ENCODE assay signal across 8 cellular contexts in the genomic region with DNA sequence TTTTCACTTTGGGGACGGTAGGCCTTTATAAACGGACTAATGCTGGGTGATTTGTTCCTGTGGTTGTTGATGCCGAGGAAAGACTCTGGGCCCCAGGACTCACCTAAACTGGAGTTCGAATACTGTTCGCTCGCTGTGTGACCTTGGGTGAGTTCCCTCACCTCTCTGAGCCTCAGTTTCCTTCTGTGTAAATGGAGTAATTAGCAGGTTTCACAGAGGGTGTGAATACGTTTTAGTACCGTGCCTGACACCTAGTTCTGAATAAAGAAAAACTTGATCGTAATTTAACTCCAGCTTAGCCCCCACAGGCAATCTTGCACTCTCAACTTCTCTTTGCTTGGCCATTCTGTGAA. TPM values are rescaled to one million over a fixed set of nuclear protein-coding genes. Genes with fewer than 3 reads are reported as not detected.
DNase-seq lines count a peak whose midpoint lies in the region; ATAC-seq, FAIRE-seq and TF ChIP-seq lines count a peak whose summit lies in the region.

No MANE protein-coding gene starts in this region.

- peaks cover 8% of the 10 kb centered on the region; the same call in 1 of the 2 replicates for H4K20me1 ChIP-seq in OCI-LY7 (ENCODE audit: insufficient read depth, low read length)

- H3K9me3 Mint-ChIP-seq in CD4-positive, alpha-beta T cell = no peaks in the 10 kb centered on the region
- H3K9me3 Mint-ChIP-seq in endothelial cell (ENCODE audit: unreplicated experiment) = no peaks in the 10 kb centered on the region

- no peaks in the 10 kb centered on the region for H3K9me3 ChIP-seq in CD4-positive, alpha-beta T cell (ENCODE audit: control insufficient read depth, low read length)
- H3K9me3 ChIP-seq in OCI-LY7 (ENCODE audit: low read length) (no peaks in the 10 kb centered on the region), neuronal stem cell (replicated peaks in 1 of 2; ENCODE audit: control insufficient read depth in 2 of 2, insufficient read depth in 1 of 2, low read depth in 1 of 2, low read length in 2 of 2) (no peaks in the 10 kb centered on the region)

- peak overlapping the region; percentile 60 for H2AFZ ChIP-seq in OCI-LY7 (ENCODE audit: low read length)
- peak overlapping the region; percentile 99 for H2AFZ ChIP-seq in neuronal stem cell (ENCODE audit: low read length)

- no peak for ATAC-seq in CD4-positive, alpha-beta T cell (ENCODE audit: poor library complexity)

- CTCF ChIA-PET in CD4-positive, alpha-beta T cell (lab: Charles Lee) = interaction anchor here (1.3 kb wide), 1 partner anchor 45 kb away, joined by 3 read pairs; no protein-coding TSS in a partner anchor
- CTCF ChIA-PET in OCI-LY7 (lab: Charles Lee; ENCODE audit: unreplicated experiment) = no interaction called here

- H3K36me3 Mint-ChIP-seq in CD4-positive, alpha-beta T cell (ENCODE audit: low read depth) = peaks cover 22% of the 10 kb centered on the region
- H3K36me3 Mint-ChIP-seq in endothelial cell (ENCODE audit: low read depth, unreplicated experiment) = peaks cover 8% of the 10 kb centered on the region

- no peak for FAIRE-seq in RCC 7860 (lab: Jason Lieb, UNC)

- H3K27me3 Mint-ChIP-seq in CD4-positive, alpha-beta T cell = no peaks in the 10 kb centered on the region
- H3K27me3 Mint-ChIP-seq in endothelial cell (ENCODE audit: unreplicated experiment) = peaks cover 10% of the 10 kb centered on the region

- no peak overlapping the region for H2BK120ac ChIP-seq in neuronal stem cell (ENCODE audit: low read depth, low read length)

- H3K4ac ChIP-seq in neuronal stem cell (ENCODE audit: low read length) = no peak overlapping the region

- H3K18ac ChIP-seq in neuronal stem cell (ENCODE audit: low read length) = no peak overlapping the region

- no peak overlapping the region for H3K23ac ChIP-seq in neuronal stem cell (ENCODE audit: low read depth, low read length, poor library complexity)

- DNase-seq in CD4-positive, alpha-beta T cell = no peak
- no peak for DNase-seq in OCI-LY7 (ENCODE audit: low spot score)
- DNase-seq in endothelial cell (ENCODE audit: low spot score) = no peak
- DNase-seq in neuronal stem cell (ENCODE audit: low spot score) = no peak
- no peak for DNase-seq in activated CD4-positive, CD25-positive, alpha-beta regulatory T cell treated with anti-CD3 and anti-CD28 coated beads, Interleukin-2, amount 50 U/mL, for 72 hours
- no peak for DNase-seq in stimulated activated CD4-positive, alpha-beta T cell treated with anti-CD3 and anti-CD28 coated beads, Interleukin-1b, Interleukin-23, amount 100 ng/mL, for 48 hours
- DNase-seq in RCC 7860 (ENCODE audit: low spot score) = no peak
- no peak for DNase-seq in CD1c-positive myeloid dendritic cell (ENCODE audit: extremely low spot score)

- peak overlapping the region; percentile 87 for H3K27ac ChIP-seq in CD4-positive, alpha-beta T cell (ENCODE audit: low read depth, low read length)
- H3K27ac ChIP-seq in OCI-LY7 (ENCODE audit: low read depth, low read length, poor library complexity, severe bottlenecking) = no peak overlapping the region
- H3K27ac ChIP-seq in neuronal stem cell (replicated peaks; ENCODE audit: low read length) = no peak overlapping the region

- WGBS in neuronal stem cell (ENCODE audit: extremely low coverage in 2 of 2, insufficient read length in 2 of 2, insufficient replicate concordance in 1 of 2), 2 donors = no CpG with 5 or more reads among the region's 9 CpGs

- no peak overlapping the region for H2BK5ac ChIP-seq in neuronal stem cell (ENCODE audit: low read length)

- peaks cover 48% of the 10 kb centered on the region for H3K79me2 ChIP-seq in OCI-LY7 (ENCODE audit: insufficient read depth, low read depth, low read length)

- TF ChIP-seq CTCF in CD4-positive, alpha-beta T cell (IDR thresholded peaks at IDR 0.05) = no peak
- TF ChIP-seq CTCF in OCI-LY7 (conservative IDR thresholded peaks at IDR 0.05; ENCODE audit: low read length) (no peak), endothelial cell (IDR thresholded peaks at IDR 0.05; ENCODE audit: unreplicated experiment) (no peak)

- H3K4me2 ChIP-seq in OCI-LY7 (ENCODE audit: low read length) (peak overlapping the region; percentile 83), neuronal stem cell (ENCODE audit: insufficient read depth, low read length, poor library complexity, severe bottlenecking) (peak overlapping the region; percentile 65)

- no peaks in the 10 kb centered on the region for H3K36me3 ChIP-seq in OCI-LY7 (ENCODE audit: insufficient read depth, low read length)
- peaks cover 2 to 30% of the 10 kb centered on the region in 2 donors for H3K36me3 ChIP-seq in neuronal stem cell (replicated peaks in 1 of 2; ENCODE audit: control insufficient read depth in 2 of 2, insufficient read depth in 2 of 2, low read length in 2 of 2)

- H3K9me2 ChIP-seq in OCI-LY7 (ENCODE audit: insufficient read depth, low read length) = no peaks in the 10 kb centered on the region

- H2BK15ac ChIP-seq in neuronal stem cell (ENCODE audit: low read length) = no peak overlapping the region

- intact Hi-C loops in CD4-positive, alpha-beta T cell (cut with DNase I, micrococcal nuclease) = loop anchor here in 1 of 2 experiments (1.0 to 10.0 kb wide), 12 partner anchors 97 to 1791 kb away; partner anchors contain the start of genes ARPC3, C12orf76, FAM222A and FICD
- intact Hi-C loops in OCI-LY7 (cut with micrococcal nuclease; ENCODE audit: unreplicated experiment) = no loop called here

- no peak overlapping the region for H2BK12ac ChIP-seq in neuronal stem cell (ENCODE audit: low read length)

- H3K4me1 ChIP-seq in OCI-LY7 (ENCODE audit: insufficient read depth, low read length, poor library complexity, severe bottlenecking) = peaks cover 22% of the 10 kb centered on the region
- peaks cover 2 to 8% of the 10 kb centered on the region in 2 donors for H3K4me1 ChIP-seq in neuronal stem cell (ENCODE audit: control insufficient read depth in 2 of 2, insufficient read depth in 1 of 2, low read depth in 1 of 2, low read length in 2 of 2)

- H3K9ac ChIP-seq in neuronal stem cell (ENCODE audit: low read depth, low read length, poor library complexity) = peak overlapping the region; percentile 60

- POLR2A ChIA-PET in CD4-positive, alpha-beta T cell (lab: Charles Lee) = interaction anchor here (1.3 to 2.7 kb wide), 7 partner anchors 8 to 803 kb away, joined by 3 to 21 read pairs (median 4); partner anchors contain the start of genes ATP2A2, MMAB, MVK and USP30
- POLR2A ChIA-PET in OCI-LY7 (lab: Charles Lee) = interaction anchor here (0.6 to 1.3 kb wide), 2 partner anchors 17 to 31 kb away, joined by 3 read pairs; no protein-coding TSS in a partner anchor

- peaks cover 50% of the 10 kb centered on the region for H3K4me1 Mint-ChIP-seq in CD4-positive, alpha-beta T cell (ENCODE audit: low read depth)
- H3K4me1 Mint-ChIP-seq in endothelial cell (ENCODE audit: unreplicated experiment) = peaks cover 50% of the 10 kb centered on the region

- no peak overlapping the region for H4K91ac ChIP-seq in neuronal stem cell (ENCODE audit: low read depth, low read length, poor library complexity)

- H3K79me1 ChIP-seq in neuronal stem cell (ENCODE audit: low read depth, low read length) = peaks cover 5% of the 10 kb centered on the region

- H3K27ac Mint-ChIP-seq in CD4-positive, alpha-beta T cell = peak overlapping the region; percentile 92
- H3K27ac Mint-ChIP-seq in endothelial cell (ENCODE audit: unreplicated experiment) = peak overlapping the region; percentile 99

- H2AK5ac ChIP-seq in neuronal stem cell (ENCODE audit: low read depth, low read length) = no peak overlapping the region

- H3K14ac ChIP-seq in neuronal stem cell (ENCODE audit: low read length) = no peak overlapping the region

- H4K8ac ChIP-seq in neuronal stem cell (ENCODE audit: low read depth, low read length) = no peak overlapping the region

- BruUV-seq in OCI-LY7 (replicated peaks; lab: Mats Ljungman, UMichigan) = TSS peak; percentile 75

- H3K27me3 ChIP-seq in CD4-positive, alpha-beta T cell (ENCODE audit: control insufficient read depth, insufficient read depth, low read length) = no peaks in the 10 kb centered on the region
- H3K27me3 ChIP-seq in neuronal stem cell (ENCODE audit: control insufficient read depth in 3 of 3, insufficient read depth in 3 of 3, low read depth in 1 of 3, low read length in 3 of 3) = no peaks in the 10 kb centered on the region

- H3K4me3 Mint-ChIP-seq in CD4-positive, alpha-beta T cell = peak overlapping the region; percentile 98
- peak overlapping the region; percentile 100 for H3K4me3 Mint-ChIP-seq in endothelial cell (ENCODE audit: unreplicated experiment)

- H3K4me3 ChIP-seq in OCI-LY7 (ENCODE audit: low read depth, low read length, poor library complexity, severe bottlenecking) = peak overlapping the region; percentile 92
- peak overlapping the region; percentile 91 to 92 for H3K4me3 ChIP-seq in neuronal stem cell (ENCODE audit: low read length in 2 of 2)

RNA-seq across cellular contexts. Expression of gene UBE3B, which starts 0.5 kb away (rescaled TPM):
- total RNA-seq in CD4-positive, alpha-beta T cell = 10 to 100 TPM; 17.2 to 19.9 TPM
- total RNA-seq in OCI-LY7 (2014; rRNA removed; shearing (Covaris generic)) = 21.2 and 32.6 TPM in 2 replicates
- 27.8 and 32.7 TPM in 2 replicates for total RNA-seq in OCI-LY7 (2022)
- 44.3 TPM for total RNA-seq in endothelial cell (ENCODE audit: unreplicated experiment)
- polyA plus RNA-seq in neuronal stem cell (2013, experiment 1 of 2) = 17.1 TPM
- 17.7 TPM for polyA plus RNA-seq in neuronal stem cell (2013, experiment 2 of 2)

RNA-seq across cellular contexts. Expression of gene KCTD10, which starts 0.8 kb away (rescaled TPM):
- total RNA-seq in CD4-positive, alpha-beta T cell = 10 to 100 TPM; 24.2 to 26.1 TPM
- 26.4 and 28.1 TPM in 2 replicates for total RNA-seq in OCI-LY7 (2014; rRNA removed; shearing (Covaris generic))
- total RNA-seq in OCI-LY7 (2022) = 43.5 and 45.7 TPM in 2 replicates
- 128 TPM for total RNA-seq in endothelial cell (ENCODE audit: unreplicated experiment)
- 32.1 TPM for polyA plus RNA-seq in neuronal stem cell (2013, experiment 1 of 2)
- 35.4 TPM for polyA plus RNA-seq in neuronal stem cell (2013, experiment 2 of 2)
